Comparison of ENCODE assay signal across 34 cellular contexts in the genomic region with DNA sequence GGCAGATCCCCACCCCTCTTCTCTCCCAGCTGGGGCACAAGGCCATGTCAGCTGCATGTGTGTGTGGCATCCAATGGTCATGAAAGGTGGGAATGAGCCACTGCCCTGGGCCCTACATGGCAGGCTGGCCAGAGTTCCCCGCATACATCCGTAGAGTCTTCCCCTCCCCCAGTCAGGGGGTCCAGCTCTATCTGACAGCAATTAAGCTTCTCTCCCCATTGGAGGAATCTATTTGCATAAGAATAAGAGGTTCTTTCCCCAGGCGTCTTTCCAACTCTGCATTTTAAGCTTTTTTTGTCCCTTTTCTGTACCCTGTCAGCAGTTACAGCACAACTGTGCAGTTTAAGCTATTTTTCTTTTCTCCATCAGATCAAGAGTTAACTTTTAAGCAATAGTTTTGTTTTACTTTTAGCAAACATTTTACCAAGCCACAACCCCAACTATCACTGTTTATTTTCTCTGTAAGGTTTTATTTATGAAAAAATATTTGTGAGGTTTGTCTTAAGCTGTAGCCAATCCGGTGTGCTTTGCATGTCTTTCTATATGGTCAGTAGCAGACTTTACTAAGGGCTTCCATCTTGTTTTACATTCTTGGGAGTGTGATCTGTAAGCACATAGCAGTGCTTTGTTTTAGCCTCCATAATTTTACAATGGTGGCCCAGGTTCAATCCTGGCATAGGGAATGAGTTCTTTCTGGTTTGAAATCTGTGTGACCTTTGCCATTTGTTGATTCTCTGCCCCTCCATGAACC. TPM values are rescaled to one million over a fixed set of nuclear protein-coding genes. Genes with fewer than 3 reads are reported as not detected.
"Had no signal": no experiment of that assay in that cellular context is flagged by ENCODE, and none has a peak within 500 bp of the region (broad histone marks: within the 10 kb centered on the region; RNA-seq: fewer than 3 reads in every experiment).

No MANE protein-coding gene starts in this region.

- H3K4me3 ChIP-seq: breast epithelium, esophagus muscularis mucosa, heart left ventricle, pancreas, prostate gland, sigmoid colon, thyroid gland, upper lobe of left lung, vagina had no signal

- H3K4me3 Mint-ChIP-seq: activated CD4-positive, alpha-beta memory T cell treated with anti-CD3 and anti-CD28 coated beads, Interleukin-2, amount 10 ng/mL, durations not matched to agents 7 days and 5 days; activated CD4-positive, alpha-beta T cell treated with anti-CD3 and anti-CD28 coated beads, Interleukin-2, amount 10 ng/mL, durations not matched to agents 7 days and 5 days; activated T-cell treated with anti-CD3 and anti-CD28 coated beads, Interleukin-2, amount 50 U/mL, for 24 hours; dendritic cell treated with granulocyte-macrophage colony-stimulating factor and Interleukin-4, amounts not matched to agents 40 ng/mL and 50 ng/mL, for 4 days; endodermal cell; nephron; stimulated activated effector memory CD8-positive, alpha-beta T cell treated with anti-CD3 and anti-CD28 coated beads, Interleukin-12 subunit alpha, Interleukin-12 subunit beta, amount 100 ng/mL, for 72 hours; stimulated activated naive CD8-positive, alpha-beta T cell treated with anti-CD3 and anti-CD28 coated beads, Interleukin-15, amount 100 ng/mL, for 72 hours had no signal

- ATAC-seq: foreskin keratinocyte; heart left ventricle; left cardiac atrium; left ventricle myocardium superior; pancreas; stimulated activated effector memory CD8-positive, alpha-beta T cell treated with anti-CD3 and anti-CD28 coated beads, Interleukin-12 subunit alpha, Interleukin-12 subunit beta, amount 100 ng/mL, for 72 hours; stimulated activated naive CD8-positive, alpha-beta T cell treated with anti-CD3 and anti-CD28 coated beads, Interleukin-15, amount 100 ng/mL, for 72 hours had no signal

- H3K36me3 Mint-ChIP-seq: stimulated activated effector memory CD8-positive, alpha-beta T cell treated with anti-CD3 and anti-CD28 coated beads, Interleukin-12 subunit alpha, Interleukin-12 subunit beta, amount 100 ng/mL, for 72 hours had no signal

- H3K36me3 ChIP-seq: breast epithelium, esophagus muscularis mucosa, heart left ventricle, pancreas, prostate gland, sigmoid colon, thyroid gland, upper lobe of left lung, vagina had no signal

- DNase-seq: activated CD4-positive, alpha-beta memory T cell treated with anti-CD3 and anti-CD28 coated beads, Interleukin-2, amount 10 ng/mL, durations not matched to agents 7 days and 5 days; activated CD4-positive, alpha-beta T cell treated with anti-CD3 and anti-CD28 coated beads for 1 hour; activated CD4-positive, alpha-beta T cell treated with anti-CD3 and anti-CD28 coated beads, Interleukin-2, amount 10 ng/mL, durations not matched to agents 7 days and 5 days; activated CD8-positive, alpha-beta memory T cell treated with anti-CD3 and anti-CD28 coated beads, Interleukin-2, amount 50 U/mL, for 48 hours; activated gamma-delta T cell; activated naive CD4-positive, alpha-beta T cell treated with anti-CD3 and anti-CD28 coated beads, Interleukin-2, amount 50 U/mL, for 16 hours; activated T-cell treated with anti-CD3 and anti-CD28 coated beads, Interleukin-2, amount 50 U/mL, for 24 hours; amniotic stem cell; central memory CD4-positive, alpha-beta T cell; endodermal cell; foreskin keratinocyte; heart left ventricle; hypothalamus; left cardiac atrium; left ventricle myocardium superior; nucleus accumbens; pancreas; sigmoid colon; small intestine; stimulated activated CD4-positive, alpha-beta T cell treated with anti-CD3 and anti-CD28 coated beads, Interleukin-4, amount 100 ng/mL, for 24 hours; stimulated activated naive CD8-positive, alpha-beta T cell treated with anti-CD3 and anti-CD28 coated beads, Interleukin-15, amount 100 ng/mL, for 72 hours; T-helper 2 cell; thyroid gland; upper lobe of left lung had no signal

- FAIRE-seq: keratinocyte, pancreas, small intestine had no signal

- H3K27ac Mint-ChIP-seq: activated CD4-positive, alpha-beta memory T cell treated with anti-CD3 and anti-CD28 coated beads, Interleukin-2, amount 10 ng/mL, durations not matched to agents 7 days and 5 days; activated CD4-positive, alpha-beta T cell treated with anti-CD3 and anti-CD28 coated beads, Interleukin-2, amount 10 ng/mL, durations not matched to agents 7 days and 5 days; activated T-cell treated with anti-CD3 and anti-CD28 coated beads, Interleukin-2, amount 50 U/mL, for 24 hours; dendritic cell treated with granulocyte-macrophage colony-stimulating factor and Interleukin-4, amounts not matched to agents 40 ng/mL and 50 ng/mL, for 4 days; endodermal cell; nephron; stimulated activated effector memory CD8-positive, alpha-beta T cell treated with anti-CD3 and anti-CD28 coated beads, Interleukin-12 subunit alpha, Interleukin-12 subunit beta, amount 100 ng/mL, for 72 hours had no signal

- H3K27me3 ChIP-seq: breast epithelium, esophagus muscularis mucosa, foreskin keratinocyte, heart left ventricle, pancreas, sigmoid colon, thyroid gland, upper lobe of left lung, vagina had no signal

- H3K4me1 Mint-ChIP-seq: activated CD4-positive, alpha-beta memory T cell treated with anti-CD3 and anti-CD28 coated beads, Interleukin-2, amount 10 ng/mL, durations not matched to agents 7 days and 5 days; activated CD4-positive, alpha-beta T cell treated with anti-CD3 and anti-CD28 coated beads, Interleukin-2, amount 10 ng/mL, durations not matched to agents 7 days and 5 days; nephron; stimulated activated effector memory CD8-positive, alpha-beta T cell treated with anti-CD3 and anti-CD28 coated beads, Interleukin-12 subunit alpha, Interleukin-12 subunit beta, amount 100 ng/mL, for 72 hours; stimulated activated naive CD8-positive, alpha-beta T cell treated with anti-CD3 and anti-CD28 coated beads, Interleukin-15, amount 100 ng/mL, for 72 hours had no signal

- H3K4me1 ChIP-seq: breast epithelium, esophagus muscularis mucosa, foreskin keratinocyte, heart left ventricle, pancreas, prostate gland, sigmoid colon, thyroid gland, upper lobe of left lung, vagina had no signal

- H3K27me3 Mint-ChIP-seq: activated CD4-positive, alpha-beta memory T cell treated with anti-CD3 and anti-CD28 coated beads, Interleukin-2, amount 10 ng/mL, durations not matched to agents 7 days and 5 days; activated CD4-positive, alpha-beta T cell treated with anti-CD3 and anti-CD28 coated beads, Interleukin-2, amount 10 ng/mL, durations not matched to agents 7 days and 5 days; dendritic cell treated with granulocyte-macrophage colony-stimulating factor and Interleukin-4, amounts not matched to agents 40 ng/mL and 50 ng/mL, for 4 days; stimulated activated naive CD8-positive, alpha-beta T cell treated with anti-CD3 and anti-CD28 coated beads, Interleukin-15, amount 100 ng/mL, for 72 hours had no signal

- H3K9me3 Mint-ChIP-seq: activated CD4-positive, alpha-beta memory T cell treated with anti-CD3 and anti-CD28 coated beads, Interleukin-2, amount 10 ng/mL, durations not matched to agents 7 days and 5 days; stimulated activated effector memory CD8-positive, alpha-beta T cell treated with anti-CD3 and anti-CD28 coated beads, Interleukin-12 subunit alpha, Interleukin-12 subunit beta, amount 100 ng/mL, for 72 hours had no signal

- H3K9me3 ChIP-seq: pancreas, prostate gland, sigmoid colon, thyroid gland, vagina had no signal

- H3K27ac ChIP-seq: breast epithelium, esophagus muscularis mucosa, foreskin keratinocyte, heart left ventricle, pancreas, prostate gland, sigmoid colon, thyroid gland, upper lobe of left lung, vagina had no signal

RNA-seq across cellular contexts. Expression of a gene that starts 28.7 kb away (rescaled TPM):
- total RNA-seq: activated CD4-positive, alpha-beta memory T cell treated with anti-CD3 and anti-CD28 coated beads, Interleukin-2, amount 10 ng/mL, durations not matched to agents 7 days and 5 days; activated CD4-positive, alpha-beta T cell treated with anti-CD3 and anti-CD28 coated beads, Interleukin-2, amount 10 ng/mL, durations not matched to agents 7 days and 5 days; endodermal cell; foreskin keratinocyte; left cardiac atrium; left ventricle myocardium superior; lung microvascular endothelial cell; mucosa of gallbladder; pancreas; upper lobe of left lung; vagina had no signal
